8 cellular contexts compared by ENCODE assay signal in genomic region chr17:49703557-49704277, GRCh38. TPM values are rescaled to one million over a fixed set of nuclear protein-coding genes. Genes with fewer than 3 reads are reported as not detected.
DNase-seq lines count a peak whose midpoint lies in the region; ATAC-seq and TF ChIP-seq lines count a peak whose summit lies in the region.

No MANE protein-coding gene starts in this region.

- intact Hi-C loops in right lobe of liver (cut with DNase I): no loop called here

- no peaks in the 10 kb centered on the region for H3K27me3 ChIP-seq in MG63
- H3K27me3 ChIP-seq in right lobe of liver: no peaks in the 10 kb centered on the region

- DNase-seq in SIG-M5 treated with dmso at 0.1 percent for 504 hours (lab: John Stamatoyannopoulos, UW; ENCODE audit: unreplicated experiment) (peak; percentile 72), SIG-M5 (lab: John Stamatoyannopoulos, UW) (no peak), MG63 (peak; percentile 40), astrocyte of the hippocampus (ENCODE audit: low read depth, low spot score) (peak; percentile 73), right lobe of liver (peak; percentile 55 to 85 (median 73)), NCI-H446 (lab: John Stamatoyannopoulos, UW) (no peak), cerebellar nuclear complex (lab: John Stamatoyannopoulos, UW) (no peak)
- DNase-seq in activated CD4-positive, CD25-positive, alpha-beta regulatory T cell (lab: John Stamatoyannopoulos, UW): no peak

- 19% methylated on average over 4 of the region's 6 CpGs for WGBS in right lobe of liver (ENCODE audit: insufficient coverage, low coverage, low lambda C conversion rate, missing lambda C conversion rate)

- peak overlapping the region in 1 of 3 donors; percentile 32 for H3K27ac ChIP-seq in right lobe of liver

- no peak for TF ChIP-seq POLR2A in right lobe of liver (IDR thresholded peaks at IDR 0.05)

- H3K36me3 ChIP-seq in MG63: peaks cover 52% of the 10 kb centered on the region
- H3K36me3 ChIP-seq in right lobe of liver: peaks cover 13 to 55% (median 40%) of the 10 kb centered on the region in 4 donors

- TF ChIP-seq CTCF in right lobe of liver (IDR thresholded peaks at IDR 0.05): peak; percentile 65 to 80 (median 67)

- H3K4me1 ChIP-seq in right lobe of liver: peaks cover 0 to 30% (median 3%) of the 10 kb centered on the region in 4 donors

- H3K9me3 ChIP-seq in MG63 (no peaks in the 10 kb centered on the region), right lobe of liver (no peaks in the 10 kb centered on the region)

- ATAC-seq in right lobe of liver: peak; percentile 66 to 74 (median 70)

- H3K4me3 ChIP-seq in MG63: no peak overlapping the region
- no peak overlapping the region for H3K4me3 ChIP-seq in right lobe of liver

RNA-seq across cellular contexts. Expression of gene SLC35B1, which starts 4.0 kb away (rescaled TPM):
- 76.6 and 87.1 TPM in 2 replicates for total RNA-seq in MG63 (2014; rRNA removed; shearing (Covaris generic); ENCODE audit: low replicate concordance)
- 10 to 100 TPM; 31.7 to 80.0 (median 56.9) TPM for total RNA-seq in right lobe of liver

RNA-seq across cellular contexts. Expression of gene SPOP, which starts 25.8 kb away (rescaled TPM):
- total RNA-seq in MG63 (2014; rRNA removed; shearing (Covaris generic); ENCODE audit: low replicate concordance): 84.1 and 126 TPM in 2 replicates
- total RNA-seq in right lobe of liver: 10 to 100 TPM; 26.9 to 41.0 (median 34.1) TPM

Comparison
In these comparisons a context has a peak if more than half of its experiments do, and no peak if none do; other contexts are left out.
1. DNase-seq: peak in SIG-M5 treated with dmso at 0.1 percent for 504 hours (single experiment), MG63 (single experiment), astrocyte of the hippocampus (single experiment) and right lobe of liver (3 of 3); none in SIG-M5 (single experiment), activated CD4-positive, CD25-positive, alpha-beta regulatory T cell (0 of 4), NCI-H446 (0 of 2) and cerebellar nuclear complex (0 of 2).